8 cellular contexts compared by ENCODE assay signal in the genomic region with DNA sequence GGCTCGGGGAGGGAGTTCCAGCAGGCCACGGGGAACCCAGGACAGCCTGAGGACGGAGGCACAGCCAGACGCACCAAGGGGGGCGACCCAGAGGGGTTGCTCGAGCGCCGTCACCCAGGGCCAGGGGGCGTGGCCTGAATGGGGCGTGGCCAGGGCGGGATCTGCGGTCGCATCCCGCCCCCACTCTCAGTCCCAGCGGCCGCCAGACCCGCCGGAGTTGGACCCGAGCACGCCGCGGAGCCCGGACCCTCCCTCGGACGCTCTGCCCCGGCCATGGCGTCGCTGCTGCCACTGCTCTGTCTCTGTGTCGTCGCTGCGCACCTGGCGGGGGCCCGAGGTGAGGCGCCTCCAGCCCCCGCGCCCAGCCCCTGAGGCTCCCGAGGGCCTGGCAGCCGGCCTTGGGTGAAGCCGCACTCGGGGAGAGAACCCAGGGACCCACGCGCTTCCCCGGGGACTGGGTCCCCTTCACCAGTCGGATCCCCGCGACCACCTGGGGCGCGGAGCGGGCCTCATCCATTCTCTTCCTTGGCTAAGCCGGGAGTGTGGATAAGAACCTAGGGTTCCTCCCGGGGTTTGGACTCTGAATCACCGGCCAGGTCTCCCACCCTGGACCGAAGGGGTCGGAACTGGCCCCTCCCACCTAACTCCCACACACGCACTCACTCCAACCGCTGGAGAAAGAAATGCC. TPM values are rescaled to one million over a fixed set of nuclear protein-coding genes. Genes with fewer than 3 reads are reported as not detected.
A peak's percentile ranks its signal among the peaks of the same experiment; 100 is the strongest.
DNase-seq lines count a peak whose midpoint lies in the region; ATAC-seq and TF ChIP-seq lines count a peak whose summit lies in the region.

A gene with protein sequence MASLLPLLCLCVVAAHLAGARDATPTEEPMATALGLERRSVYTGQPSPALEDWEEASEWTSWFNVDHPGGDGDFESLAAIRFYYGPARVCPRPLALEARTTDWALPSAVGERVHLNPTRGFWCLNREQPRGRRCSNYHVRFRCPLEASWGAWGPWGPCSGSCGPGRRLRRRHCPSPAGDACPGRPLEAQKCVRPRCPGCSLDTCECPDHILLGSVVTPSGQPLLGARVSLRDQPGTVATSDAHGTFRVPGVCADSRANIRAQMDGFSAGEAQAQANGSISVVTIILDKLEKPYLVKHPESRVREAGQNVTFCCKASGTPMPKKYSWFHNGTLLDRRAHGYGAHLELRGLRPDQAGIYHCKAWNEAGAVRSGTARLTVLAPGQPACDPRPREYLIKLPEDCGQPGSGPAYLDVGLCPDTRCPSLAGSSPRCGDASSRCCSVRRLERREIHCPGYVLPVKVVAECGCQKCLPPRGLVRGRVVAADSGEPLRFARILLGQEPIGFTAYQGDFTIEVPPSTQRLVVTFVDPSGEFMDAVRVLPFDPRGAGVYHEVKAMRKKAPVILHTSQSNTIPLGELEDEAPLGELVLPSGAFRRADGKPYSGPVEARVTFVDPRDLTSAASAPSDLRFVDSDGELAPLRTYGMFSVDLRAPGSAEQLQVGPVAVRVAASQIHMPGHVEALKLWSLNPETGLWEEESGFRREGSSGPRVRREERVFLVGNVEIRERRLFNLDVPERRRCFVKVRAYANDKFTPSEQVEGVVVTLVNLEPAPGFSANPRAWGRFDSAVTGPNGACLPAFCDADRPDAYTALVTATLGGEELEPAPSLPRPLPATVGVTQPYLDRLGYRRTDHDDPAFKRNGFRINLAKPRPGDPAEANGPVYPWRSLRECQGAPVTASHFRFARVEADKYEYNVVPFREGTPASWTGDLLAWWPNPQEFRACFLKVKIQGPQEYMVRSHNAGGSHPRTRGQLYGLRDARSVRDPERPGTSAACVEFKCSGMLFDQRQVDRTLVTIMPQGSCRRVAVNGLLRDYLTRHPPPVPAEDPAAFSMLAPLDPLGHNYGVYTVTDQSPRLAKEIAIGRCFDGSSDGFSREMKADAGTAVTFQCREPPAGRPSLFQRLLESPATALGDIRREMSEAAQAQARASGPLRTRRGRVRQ (plus strand): TSS at position 189 of the 688 bp plus-strand sequence. CDS start 85 bp downstream, at position 274.

- intact Hi-C loops in ascending aorta (cut with DNase I), result no loop called here
- intact Hi-C loops in testis (cut with DNase I; ENCODE audit: low total_unique reads), result no loop called here

- H3K27me3 ChIP-seq in ascending aorta (peaks cover 13% of the 10 kb centered on the region), testis (no peaks in the 10 kb centered on the region)

- peak; percentile 18 for ATAC-seq in left lobe of liver
- no peak for ATAC-seq in GM19351 (IDR thresholded peaks at IDR 0.05; ENCODE audit: unreplicated experiment)

- no peak within 1 kb of the TSS for H3K27ac ChIP-seq in ascending aorta
- H3K27ac ChIP-seq in testis, result no peak within 1 kb of the TSS

- DNase-seq in COLO668 (lab: John Stamatoyannopoulos, UW; ENCODE audit: unreplicated experiment), result peak; percentile 23
- DNase-seq in NCI-H1105 treated with DMSO at 0.1 percent for 48 hours (lab: John Stamatoyannopoulos, UW), result peak; percentile 51
- DNase-seq in ascending aorta (ENCODE audit: low spot score in 2 of 2), result no peak
- no peak for DNase-seq in left lobe of liver (ENCODE audit: low spot score)
- peak; percentile 67 for DNase-seq in testis
- DNase-seq in H4 (ENCODE audit: low spot score), result no peak
- DNase-seq in SKM-1 treated with dmso at 0.1 percent for 144 hours (lab: John Stamatoyannopoulos, UW; ENCODE audit: unreplicated experiment), result no peak

- H3K9me3 ChIP-seq in ascending aorta, result no peaks in the 10 kb centered on the region
- H3K9me3 ChIP-seq in testis, result no peaks in the 10 kb centered on the region

- H3K4me3 ChIP-seq in ascending aorta, result peak within 1 kb of the TSS; percentile 7 to 51
- peak within 1 kb of the TSS; percentile 1 to 52 for H3K4me3 ChIP-seq in testis

- peaks cover 0 to 3% of the 10 kb centered on the region in 2 donors for H3K36me3 ChIP-seq in ascending aorta
- no peaks in the 10 kb centered on the region for H3K36me3 ChIP-seq in testis (ENCODE audit: low read depth, missing control alignments)

- TF ChIP-seq CTCF in ascending aorta (IDR thresholded peaks at IDR 0.05), result no peak
- no peak for TF ChIP-seq CTCF in testis (IDR thresholded peaks at IDR 0.05)

- no peak for TF ChIP-seq POLR2A in testis (IDR thresholded peaks at IDR 0.05)

- WGBS in testis, 2 donors, result 3 to 5% methylated on average over 15 to 31 of the region's 56 CpGs

- H3K4me1 ChIP-seq in ascending aorta, result peaks cover 6 to 12% of the 10 kb centered on the region in 2 donors
- H3K4me1 ChIP-seq in testis, result peaks cover 12% of the 10 kb centered on the region

RNA-seq across cellular contexts. Expression of the gene that starts here (rescaled TPM):
- total RNA-seq in ascending aorta (not detected), left lobe of liver (0.10 TPM), testis (1 to 10 TPM; 5.6 to 9.5 TPM)
- 10.0 TPM for polyA plus RNA-seq in testis (ENCODE audit: insufficient read depth, low read depth, low replicate concordance)
- total RNA-seq in H4 (2014; rRNA removed; shearing (Covaris generic)), result 0.08 and 0.23 TPM in 2 replicates

Comparison
In these comparisons a context has a peak if more than half of its experiments do, and no peak if none do; other contexts are left out.
1. Peak in ATAC-seq in left lobe of liver; RNA of the gene not detected or under 1 TPM.
2. DNase-seq: peak in COLO668 (single experiment), NCI-H1105 treated with DMSO at 0.1 percent for 48 hours (single experiment) and testis (single experiment); none in ascending aorta (0 of 2), left lobe of liver (single experiment), H4 (single experiment) and SKM-1 treated with dmso at 0.1 percent for 144 hours (single experiment).